In the genomic region with DNA sequence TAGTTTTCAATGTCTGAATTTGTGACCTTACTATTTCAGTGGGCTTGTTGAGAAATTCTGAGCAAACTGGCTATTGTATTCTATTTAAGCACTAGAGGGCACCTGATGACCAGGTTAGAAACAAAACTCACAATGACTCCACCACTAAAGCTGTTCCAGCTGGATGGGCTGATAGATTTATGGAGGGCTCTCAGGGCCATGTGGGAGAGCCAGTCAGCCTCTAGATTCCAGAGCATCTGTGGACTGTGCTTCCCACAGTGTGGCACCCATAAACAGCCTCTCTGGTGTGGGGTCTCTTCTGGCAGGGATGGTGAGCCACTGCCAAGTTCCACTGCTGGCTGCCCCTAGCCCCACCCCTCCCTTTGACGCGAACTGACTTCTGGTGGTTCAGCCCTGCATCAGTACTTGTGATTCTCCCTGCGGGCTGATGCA, we compare ENCODE assay signal across 8 cellular contexts. TPM values are rescaled to one million over a fixed set of nuclear protein-coding genes. Genes with fewer than 3 reads are reported as not detected.
A peak's percentile ranks its signal among the peaks of the same experiment; 100 is the strongest.
DNase-seq lines count a peak whose midpoint lies in the region; ATAC-seq and TF ChIP-seq lines count a peak whose summit lies in the region.

No MANE protein-coding gene starts in this region.

- peak; percentile 4 for DNase-seq in NCI-H1092 treated with DMSO at 0.1 percent for 48 hours (lab: John Stamatoyannopoulos, UW)
- DNase-seq in NCI-H1092 (lab: John Stamatoyannopoulos, UW), result no peak
- peak; percentile 21 for DNase-seq in NCI-H226
- DNase-seq in mammary epithelial cell, result peak; percentile 31
- DNase-seq in non-pigmented ciliary epithelial cell (ENCODE audit: low read depth), result peak; percentile 2
- DNase-seq in cortex of kidney (lab: John Stamatoyannopoulos, UW), result no peak
- no peak for DNase-seq in substantia nigra (lab: John Stamatoyannopoulos, UW)

- H3K9ac ChIP-seq in mammary epithelial cell (ENCODE audit: insufficient read depth, low read length), result no peak overlapping the region

- CTCF ChIA-PET in mammary epithelial cell (lab: Charles Lee; ENCODE audit: low non-redundant PET), result interaction anchor here (0.6 kb wide), 1 partner anchor 35 kb away, joined by 4 read pairs; no protein-coding TSS in a partner anchor

- in situ Hi-C loops in mammary epithelial cell (cut with MboI; ENCODE audit: low sequenced_read_pairs in 2 of 2), result no loop called here

- TF ChIP-seq CTCF in mammary epithelial cell (conservative IDR thresholded peaks at IDR 0.05 in 1 of 2, IDR thresholded peaks at IDR 0.05 in 1 of 2; ENCODE audit: extremely low read depth in 1 of 2, insufficient read depth in 1 of 2, low read depth in 1 of 2, low read length in 2 of 2), result peak; percentile 37 to 54

- H2AFZ ChIP-seq in mammary epithelial cell (ENCODE audit: low read depth, low read length), result no peak overlapping the region

- H3K27ac ChIP-seq in mammary epithelial cell (ENCODE audit: insufficient read depth, low read depth, low read length), result no peak overlapping the region
- H3K27ac ChIP-seq in substantia nigra (ENCODE audit: low read depth, low read length, poor library complexity, severe bottlenecking), result no peak overlapping the region

- H3K36me3 ChIP-seq in mammary epithelial cell (ENCODE audit: insufficient read depth, low read length), result no peaks in the 10 kb centered on the region

- H3K4me1 ChIP-seq in mammary epithelial cell (ENCODE audit: insufficient read depth, low read length), result no peaks in the 10 kb centered on the region

- intact Hi-C loops in mammary epithelial cell (cut with micrococcal nuclease), result loop anchor here (1.0 to 2.0 kb wide), 3 partner anchors 36 to 85 kb away; no protein-coding TSS in a partner anchor

- 0% methylated on average over 2 of the region's 3 CpGs for WGBS in mammary epithelial cell (ENCODE audit: low coverage, missing lambda C conversion rate)

- BruUV-seq in mammary epithelial cell (replicated peaks; lab: Mats Ljungman, UMichigan), result no TSS peak

- dilution Hi-C loops in mammary epithelial cell (cut with HindIII; ENCODE audit: low sequenced_read_pairs), result no loop called here

- ATAC-seq in HG03108 (IDR thresholded peaks at IDR 0.05; ENCODE audit: unreplicated experiment), result no peak

- peaks cover 3% of the 10 kb centered on the region for H3K27me3 ChIP-seq in mammary epithelial cell (ENCODE audit: insufficient read depth, low read length)

- H3K9me3 ChIP-seq in mammary epithelial cell (replicated peaks; ENCODE audit: insufficient read depth, low read length), result no peaks in the 10 kb centered on the region

- H4K20me1 ChIP-seq in mammary epithelial cell (ENCODE audit: insufficient read depth, low read length), result no peaks in the 10 kb centered on the region

- H3K4me2 ChIP-seq in mammary epithelial cell (ENCODE audit: insufficient read depth, low read depth, low read length), result no peak overlapping the region

- H3K79me2 ChIP-seq in mammary epithelial cell (ENCODE audit: insufficient read depth, low read length), result no peaks in the 10 kb centered on the region

- H3K4me3 ChIP-seq in mammary epithelial cell (replicated peaks in 1 of 3; ENCODE audit: insufficient read depth in 1 of 3, low read depth in 2 of 3, low read length in 3 of 3), result no peak overlapping the region

RNA-seq across cellular contexts. Expression of a gene that starts 29.2 kb away (rescaled TPM):
- total RNA-seq in mammary epithelial cell, result under 1 TPM in 1 of 2 donors, not detected in 1; 0.26 TPM
- polyA plus RNA-seq in mammary epithelial cell, result not detected
- not detected for polyA minus RNA-seq in mammary epithelial cell

Comparison
In these comparisons a context has a peak if more than half of its experiments do, and no peak if none do; other contexts are left out.
1. DNase-seq: peak in NCI-H1092 treated with DMSO at 0.1 percent for 48 hours (single experiment), NCI-H226 (single experiment), mammary epithelial cell (single experiment) and non-pigmented ciliary epithelial cell (single experiment); none in NCI-H1092 (single experiment), cortex of kidney (single experiment) and substantia nigra (0 of 49).